In genomic region chr2:203891474-203891873, GRCh38 we compare ENCODE assay signal across 10 cellular contexts. TPM values are rescaled to one million over a fixed set of nuclear protein-coding genes. Genes with fewer than 3 reads are reported as not detected.
DNase-seq lines count a peak whose midpoint lies in the region; ATAC-seq and TF ChIP-seq lines count a peak whose summit lies in the region.
"Had no signal": no experiment of that assay in that cellular context is flagged by ENCODE, and none has a peak within 500 bp of the region (broad histone marks: within the 10 kb centered on the region; RNA-seq: fewer than 3 reads in every experiment).

No MANE protein-coding gene starts in this region.

- peaks cover 62% of the 10 kb centered on the region for H3K4me1 Mint-ChIP-seq in activated naive CD8-positive, alpha-beta T cell treated with anti-CD3 and anti-CD28 coated beads for 36 hours
- peaks cover 53 to 71% of the 10 kb centered on the region in 2 donors for H3K4me1 Mint-ChIP-seq in natural killer cell treated with Interleukin-12 subunit alpha and Interleukin-12 subunit beta and Interleukin-15 and Interleukin-18, amount 100 ng/mL, for 72 hours (ENCODE audit: low read depth in 2 of 2)
- H3K4me1 Mint-ChIP-seq: memory B cell had no signal

- H3K27me3 ChIP-seq in MM.1S (replicated peaks; ENCODE audit: insufficient read depth, low read length): no peaks in the 10 kb centered on the region

- H3K9me3 ChIP-seq in MM.1S (replicated peaks; ENCODE audit: insufficient read depth, low read length): no peaks in the 10 kb centered on the region

- H3K36me3 ChIP-seq in MM.1S (replicated peaks; ENCODE audit: insufficient read depth, low read length): no peaks in the 10 kb centered on the region

- H3K4me3 Mint-ChIP-seq in activated naive CD8-positive, alpha-beta T cell treated with anti-CD3 and anti-CD28 coated beads for 36 hours: no peak overlapping the region
- H3K4me3 Mint-ChIP-seq in natural killer cell treated with Interleukin-12 subunit alpha and Interleukin-12 subunit beta and Interleukin-15 and Interleukin-18, amount 100 ng/mL, for 72 hours: peak overlapping the region; percentile 59
- H3K4me3 Mint-ChIP-seq: memory B cell had no signal

- H3K36me3 Mint-ChIP-seq in activated naive CD8-positive, alpha-beta T cell treated with anti-CD3 and anti-CD28 coated beads for 36 hours: peaks cover 6% of the 10 kb centered on the region
- peaks cover 13% of the 10 kb centered on the region for H3K36me3 Mint-ChIP-seq in natural killer cell treated with Interleukin-12 subunit alpha and Interleukin-12 subunit beta and Interleukin-15 and Interleukin-18, amount 100 ng/mL, for 72 hours
- H3K36me3 Mint-ChIP-seq: memory B cell had no signal

- no peak overlapping the region for H3K27ac ChIP-seq in MM.1S (ENCODE audit: low read length)

- peaks cover 14% of the 10 kb centered on the region for H3F3A ChIP-seq in MM.1S (ENCODE audit: insufficient read depth, low read length)

- peak overlapping the region; percentile 85 for H3K27ac Mint-ChIP-seq in activated naive CD8-positive, alpha-beta T cell treated with anti-CD3 and anti-CD28 coated beads for 36 hours
- peak overlapping the region; percentile 87 for H3K27ac Mint-ChIP-seq in natural killer cell treated with Interleukin-12 subunit alpha and Interleukin-12 subunit beta and Interleukin-15 and Interleukin-18, amount 100 ng/mL, for 72 hours
- H3K27ac Mint-ChIP-seq: memory B cell had no signal

- ATAC-seq in GM19351 (IDR thresholded peaks at IDR 0.05; ENCODE audit: unreplicated experiment): peak; percentile 55
- ATAC-seq in natural killer cell treated with Interleukin-12 subunit alpha and Interleukin-12 subunit beta and Interleukin-15 and Interleukin-18, amount 100 ng/mL, for 72 hours: peak; percentile 83 to 90
- no peak for ATAC-seq in HG03159 (IDR thresholded peaks at IDR 0.05; ENCODE audit: unreplicated experiment)

- no peak overlapping the region for H3K9ac ChIP-seq in MM.1S (ENCODE audit: low read length)

- DNase-seq in MM.1S (peak; percentile 29), NCI-H146 (lab: John Stamatoyannopoulos, UW) (no peak), NCI-H1694 treated with DMSO at 0.1 percent for 48 hours (lab: John Stamatoyannopoulos, UW) (no peak)
- peak; percentile 67 for DNase-seq in activated naive CD8-positive, alpha-beta T cell treated with anti-CD3 and anti-CD28 coated beads for 36 hours
- DNase-seq in natural killer cell treated with Interleukin-12 subunit alpha and Interleukin-12 subunit beta and Interleukin-15 and Interleukin-18, amount 100 ng/mL, for 72 hours (ENCODE audit: low spot score): peak; percentile 88
- DNase-seq: DMS 273 treated with DMSO at 0.1 percent for 48 hours, SHP77 had no signal

- H3K79me2 ChIP-seq in MM.1S (ENCODE audit: low read length): no peaks in the 10 kb centered on the region

- TF ChIP-seq CTCF in MM.1S (IDR thresholded peaks at IDR 0.05; ENCODE audit: low read length): no peak

- no peak overlapping the region for H3K4me3 ChIP-seq in MM.1S (ENCODE audit: low read length)

- H3K4me2 ChIP-seq in MM.1S (ENCODE audit: low read depth, low read length): no peak overlapping the region

- peaks cover 2% of the 10 kb centered on the region for H3K27me3 Mint-ChIP-seq in activated naive CD8-positive, alpha-beta T cell treated with anti-CD3 and anti-CD28 coated beads for 36 hours
- peaks cover 0 to 6% of the 10 kb centered on the region in 2 donors for H3K27me3 Mint-ChIP-seq in natural killer cell treated with Interleukin-12 subunit alpha and Interleukin-12 subunit beta and Interleukin-15 and Interleukin-18, amount 100 ng/mL, for 72 hours

- H3K4me1 ChIP-seq in MM.1S (ENCODE audit: low read length): peaks cover 36% of the 10 kb centered on the region

- H3K9me2 ChIP-seq in MM.1S (replicated peaks; ENCODE audit: insufficient read depth, low read length): no peaks in the 10 kb centered on the region

- no peaks in the 10 kb centered on the region for H4K20me1 ChIP-seq in MM.1S (ENCODE audit: insufficient read depth, low read length)

- H3K9me3 Mint-ChIP-seq in activated naive CD8-positive, alpha-beta T cell treated with anti-CD3 and anti-CD28 coated beads for 36 hours: peaks cover 7% of the 10 kb centered on the region
- peaks cover 8% of the 10 kb centered on the region for H3K9me3 Mint-ChIP-seq in natural killer cell treated with Interleukin-12 subunit alpha and Interleukin-12 subunit beta and Interleukin-15 and Interleukin-18, amount 100 ng/mL, for 72 hours
- H3K9me3 Mint-ChIP-seq: memory B cell had no signal

- H2AFZ ChIP-seq in MM.1S (ENCODE audit: low read length): no peak overlapping the region

RNA-seq across cellular contexts. Expression of gene CTLA4, which starts 23.9 kb away (rescaled TPM):
- total RNA-seq in activated naive CD8-positive, alpha-beta T cell treated with anti-CD3 and anti-CD28 coated beads for 36 hours: 10 to 100 TPM; 45.6 to 50.9 TPM
- 10 to 100 TPM; 13.7 to 54.8 TPM for total RNA-seq in natural killer cell treated with Interleukin-12 subunit alpha and Interleukin-12 subunit beta and Interleukin-15 and Interleukin-18, amount 100 ng/mL, for 72 hours

RNA-seq across cellular contexts. Expression of gene ICOS, which starts 45.1 kb away (rescaled TPM):
- total RNA-seq in activated naive CD8-positive, alpha-beta T cell treated with anti-CD3 and anti-CD28 coated beads for 36 hours: 100 to 1,000 TPM in 1 of 2 experiments, 10 to 100 TPM in 1; 99.2 to 101 TPM
- total RNA-seq in natural killer cell treated with Interleukin-12 subunit alpha and Interleukin-12 subunit beta and Interleukin-15 and Interleukin-18, amount 100 ng/mL, for 72 hours: 10 to 100 TPM; 68.8 to 93.6 TPM

Comparison
In these comparisons a context has a peak if more than half of its experiments do, and no peak if none do; other contexts are left out.
1. DNase-seq: peak in MM.1S (single experiment), activated naive CD8-positive, alpha-beta T cell treated with anti-CD3 and anti-CD28 coated beads for 36 hours (single experiment) and natural killer cell treated with Interleukin-12 subunit alpha and Interleukin-12 subunit beta and Interleukin-15 and Interleukin-18, amount 100 ng/mL, for 72 hours (single experiment); none in NCI-H146 (single experiment) and NCI-H1694 treated with DMSO at 0.1 percent for 48 hours (single experiment).